In the genomic region with DNA sequence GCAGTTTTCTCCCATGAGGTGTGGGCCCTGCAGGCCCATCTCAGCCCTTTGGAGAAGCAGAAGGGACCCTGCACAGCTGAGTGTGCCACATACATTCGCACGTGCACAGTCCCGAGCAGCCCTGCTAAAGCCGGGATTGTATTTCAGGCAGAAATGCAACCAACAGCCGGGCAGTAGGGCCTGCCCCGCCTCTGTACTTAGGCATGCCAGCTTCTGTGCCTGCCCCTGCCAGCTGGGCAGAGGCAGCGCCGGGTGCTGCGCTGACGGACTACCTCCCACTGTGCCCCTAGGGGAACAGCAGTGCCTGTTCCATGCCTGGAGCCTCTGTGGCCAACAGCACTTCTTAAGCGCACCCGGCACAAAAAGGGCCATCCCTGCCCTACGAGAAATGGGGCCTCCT, we compare ENCODE assay signal across 10 cellular contexts.
A peak's percentile ranks its signal among the peaks of the same experiment; 100 is the strongest.
DNase-seq lines count a peak whose midpoint lies in the region; ATAC-seq and TF ChIP-seq lines count a peak whose summit lies in the region.
"Had no signal": no experiment of that assay in that cellular context is flagged by ENCODE, and none has a peak within 500 bp of the region (broad histone marks: within the 10 kb centered on the region; RNA-seq: fewer than 3 reads in every experiment).

No MANE protein-coding gene starts in this region.

- intact Hi-C loops in posterior vena cava (cut with DNase I): loop anchor here in 1 of 2 donors (10.0 kb wide), 1 partner anchor 49 kb away; no protein-coding TSS in a partner anchor

- peak; percentile 24 for ATAC-seq in gastroesophageal sphincter
- no peak for ATAC-seq in stimulated activated naive CD8-positive, alpha-beta T cell treated with anti-CD3 and anti-CD28 coated beads, Interleukin-15, Interleukin-2, amounts not matched to agents 100 U/mL and 50 U/mL, for 24 hours

- H3K79me2 ChIP-seq in neural progenitor cell (ENCODE audit: low read depth): no peaks in the 10 kb centered on the region

- no peak for TF ChIP-seq EP300 in gastroesophageal sphincter (IDR thresholded peaks at IDR 0.05)

- no peaks in the 10 kb centered on the region for H3F3A ChIP-seq in neural progenitor cell (ENCODE audit: low read depth)

- DNase-seq in AG04450 (ENCODE audit: low read depth, low spot score) (no peak), NCI-H2196 (lab: John Stamatoyannopoulos, UW; ENCODE audit: unreplicated experiment) (peak; percentile 61), nucleus accumbens (lab: John Stamatoyannopoulos, UW) (peak in 52 of 56 donors; percentile 12 to 85 (median 68)), ACHN (no peak), posterior vena cava (ENCODE audit: low spot score) (no peak), neural progenitor cell (ENCODE audit: low spot score) (no peak)
- DNase-seq in stimulated activated naive CD8-positive, alpha-beta T cell treated with anti-CD3 and anti-CD28 coated beads, Interleukin-15, Interleukin-2, amounts not matched to agents 100 U/mL and 50 U/mL, for 24 hours: no peak
- DNase-seq: activated CD4-positive, alpha-beta memory T cell treated with anti-CD3 and anti-CD28 coated beads for 36 hours; SIG-M5 had no signal

- TF ChIP-seq POLR2A in gastroesophageal sphincter (IDR thresholded peaks at IDR 0.05): no peak

- no peaks in the 10 kb centered on the region; the same call in 1 of the 2 replicates for H3K9me3 ChIP-seq in AG04450 (ENCODE audit: control insufficient read depth, insufficient read depth, low read length)
- H3K9me3 ChIP-seq in gastroesophageal sphincter: no peaks in the 10 kb centered on the region
- H3K9me3 ChIP-seq in neural progenitor cell (ENCODE audit: low read depth): no peaks in the 10 kb centered on the region

- POLR2A ChIA-PET in AG04450 (lab: Yijun Ruan, JAX): no interaction called here

- H3K4me3 Mint-ChIP-seq in neural progenitor cell: no peak overlapping the region
- H3K4me3 Mint-ChIP-seq: activated CD4-positive, alpha-beta memory T cell treated with anti-CD3 and anti-CD28 coated beads for 36 hours had no signal

- TF ChIP-seq CTCF in AG04450 (IDR thresholded peaks at IDR 0.05; ENCODE audit: low read depth, low read length) (no peak), gastroesophageal sphincter (IDR thresholded peaks at IDR 0.05) (peak in 3 of 4 experiments; percentile 5 to 27 (median 18)), neural progenitor cell (IDR thresholded peaks at IDR 0.05) (no peak)

- no peaks in the 10 kb centered on the region for H4K20me1 ChIP-seq in neural progenitor cell (ENCODE audit: low read depth)

- in situ Hi-C loops in ACHN (cut with HindIII; ENCODE audit: low pct_ligation_motif_present, low pct_unique_long_range_greater_than_20kb, low sequenced_read_pairs): no loop called here

- H3K4me2 ChIP-seq in neural progenitor cell: no peak overlapping the region

- H3K36me3 ChIP-seq in gastroesophageal sphincter (peaks cover 0 to 10% of the 10 kb centered on the region in 2 donors), neural progenitor cell (no peaks in the 10 kb centered on the region)

- CTCF ChIA-PET in AG04450 (lab: Charles Lee): interaction anchor here (1.2 to 1.4 kb wide), 2 partner anchors 22 to 71 kb away, joined by 5 to 6 read pairs; no protein-coding TSS in a partner anchor

- H3K27ac Mint-ChIP-seq in neural progenitor cell: no peak overlapping the region
- H3K27ac Mint-ChIP-seq: activated CD4-positive, alpha-beta memory T cell treated with anti-CD3 and anti-CD28 coated beads for 36 hours had no signal

- H3K9me3 Mint-ChIP-seq in neural progenitor cell: no peaks in the 10 kb centered on the region
- H3K9me3 Mint-ChIP-seq: activated CD4-positive, alpha-beta memory T cell treated with anti-CD3 and anti-CD28 coated beads for 36 hours had no signal

- H3K27ac ChIP-seq in AG04450 (ENCODE audit: low read depth, low read length) (peak overlapping the region; percentile 21), gastroesophageal sphincter (peak overlapping the region in 3 of 4 donors; percentile 69 to 77 (median 72)), neural progenitor cell (no peak overlapping the region)

- H3K27me3 ChIP-seq in AG04450 (ENCODE audit: control insufficient read depth, insufficient read depth, low read length): no peaks in the 10 kb centered on the region
- H3K27me3 ChIP-seq in gastroesophageal sphincter: no peaks in the 10 kb centered on the region
- H3K27me3 ChIP-seq in neural progenitor cell: no peaks in the 10 kb centered on the region

- no peak overlapping the region for H3K9ac ChIP-seq in neural progenitor cell

- no peaks in the 10 kb centered on the region for H3K27me3 Mint-ChIP-seq in neural progenitor cell (ENCODE audit: insufficient read depth, low read depth)
- H3K27me3 Mint-ChIP-seq: activated CD4-positive, alpha-beta memory T cell treated with anti-CD3 and anti-CD28 coated beads for 36 hours had no signal

- peaks cover 0 to 94% (median 19%) of the 10 kb centered on the region in 3 donors for H3K4me1 ChIP-seq in gastroesophageal sphincter
- peaks cover 39% of the 10 kb centered on the region for H3K4me1 ChIP-seq in neural progenitor cell

- WGBS in gastroesophageal sphincter (ENCODE audit: low coverage in 1 of 2), 2 donors: no CpG with 5 or more reads among the region's 13 CpGs

- no peak overlapping the region for H3K4me3 ChIP-seq in AG04450 (ENCODE audit: low read depth, low read length)
- H3K4me3 ChIP-seq in gastroesophageal sphincter: no peak overlapping the region
- no peak overlapping the region for H3K4me3 ChIP-seq in neural progenitor cell

- H3K4me1 Mint-ChIP-seq in neural progenitor cell: peaks cover 11% of the 10 kb centered on the region

- H2AFZ ChIP-seq in neural progenitor cell (replicated peaks): no peak overlapping the region

- H3K36me3 Mint-ChIP-seq in neural progenitor cell: peaks cover 2% of the 10 kb centered on the region

Comparison
In these comparisons a context has a peak if more than half of its experiments do, and no peak if none do; other contexts are left out.
1. DNase-seq: peak in NCI-H2196 (single experiment) and nucleus accumbens (52 of 56); none in AG04450 (single experiment), stimulated activated naive CD8-positive, alpha-beta T cell treated with anti-CD3 and anti-CD28 coated beads, Interleukin-15, Interleukin-2, amounts not matched to agents 100 U/mL and 50 U/mL, for 24 hours (single experiment), ACHN (single experiment), posterior vena cava (single experiment) and neural progenitor cell (single experiment).
2. CTCF ChIP-seq: peak in gastroesophageal sphincter (3 of 4); none in AG04450 (single experiment) and neural progenitor cell (single experiment).